19 cellular contexts compared by ENCODE assay signal in genomic region chr1:107830546-107830945, GRCh38.
DNase-seq lines count a peak whose midpoint lies in the region; ATAC-seq and TF ChIP-seq lines count a peak whose summit lies in the region.
"Had no signal": no experiment of that assay in that cellular context is flagged by ENCODE, and none has a peak within 500 bp of the region (broad histone marks: within the 10 kb centered on the region; RNA-seq: fewer than 3 reads in every experiment).

No MANE protein-coding gene starts in this region.

- no peak overlapping the region for H3K9ac ChIP-seq in BLaER1 treated with 17β-estradiol and CSF1 and Interleukin-3, amounts not matched to agents 10 nM and 100 nM

- peak overlapping the region; percentile 86 for H3K27ac Mint-ChIP-seq in central memory CD8-positive, alpha-beta T cell (ENCODE audit: low read depth)
- H3K27ac Mint-ChIP-seq in natural killer cell (peak overlapping the region; percentile 87 to 90), T-cell (peak overlapping the region in 1 of 2 donors; percentile 59)

- H3K4me1 ChIP-seq in BLaER1 treated with 17β-estradiol and CSF1 and Interleukin-3, amounts not matched to agents 10 nM and 100 nM = peaks cover 70 to 99% (median 88%) of the 10 kb centered on the region in 10 experiments

- intact Hi-C loops in natural killer cell (cut with micrococcal nuclease) = no loop called here

- peaks cover 0 to 22% (median 0%) of the 10 kb centered on the region in 11 experiments; a peak in 4 of 22 replicates for H4K20me1 ChIP-seq in BLaER1 treated with 17β-estradiol and CSF1 and Interleukin-3, amounts not matched to agents 10 nM and 100 nM

- peak overlapping the region; percentile 70 to 88 (median 79); a peak in 19 of 22 replicates for H3K4me2 ChIP-seq in BLaER1 treated with 17β-estradiol and CSF1 and Interleukin-3, amounts not matched to agents 10 nM and 100 nM

- ATAC-seq in central memory CD8-positive, alpha-beta T cell (replicated peaks; ENCODE audit: extremely low read depth, poor library complexity, severe bottlenecking) = no peak
- ATAC-seq in natural killer cell (no peak), T-cell (replicated peaks in 1 of 4) (no peak), GM19324 (IDR thresholded peaks at IDR 0.05; ENCODE audit: low FRiP score, unreplicated experiment) (no peak), HG03095 (IDR thresholded peaks at IDR 0.05; ENCODE audit: unreplicated experiment) (no peak)
- ATAC-seq: K562 had no signal

- peaks cover 7% of the 10 kb centered on the region for H3K36me3 Mint-ChIP-seq in central memory CD8-positive, alpha-beta T cell (ENCODE audit: insufficient read depth)
- H3K36me3 Mint-ChIP-seq in natural killer cell = no peaks in the 10 kb centered on the region
- no peaks in the 10 kb centered on the region for H3K36me3 Mint-ChIP-seq in T-cell
- H3K36me3 Mint-ChIP-seq: CD4-positive, alpha-beta memory T cell had no signal

- peaks cover 73% of the 10 kb centered on the region for H3K4me1 Mint-ChIP-seq in central memory CD8-positive, alpha-beta T cell
- peaks cover 88 to 93% of the 10 kb centered on the region in 2 donors for H3K4me1 Mint-ChIP-seq in natural killer cell
- peaks cover 49 to 66% (median 50%) of the 10 kb centered on the region in 3 donors for H3K4me1 Mint-ChIP-seq in T-cell

- POLR2A ChIA-PET in T-cell (lab: Charles Lee) = interaction anchor here in 1 of 2 donors (0.7 kb wide), 1 partner anchor 8 kb away, joined by 5 read pairs; no protein-coding TSS in a partner anchor

- TF ChIP-seq CTCF in natural killer cell (IDR thresholded peaks at IDR 0.05) = no peak

- peak; percentile 37 for DNase-seq in ELF-1 (ENCODE audit: low read depth, low spot score)
- DNase-seq in central memory CD8-positive, alpha-beta T cell (ENCODE audit: low spot score in 2 of 2) = no peak
- DNase-seq in natural killer cell = no peak
- DNase-seq in T-cell = no peak
- DNase-seq in AG20443 (ENCODE audit: low spot score) = no peak
- DNase-seq: AML-193; CD4-positive, alpha-beta memory T cell; DMS79; GOT3; NCI-H1417 treated with DMSO at 0.1 percent for 48 hours; NCI-H1930; NCI-H526 treated with DMSO at 0.1 percent for 48 hours; NK-92 treated with Interleukin-12 subunit alpha and Interleukin-12 subunit beta, amount 100 ng/mL, for 24 hours; OCI-M1; SHP77 treated with DMSO at 0.1 percent for 48 hours had no signal

- H3K36me3 ChIP-seq in BLaER1 treated with 17β-estradiol and CSF1 and Interleukin-3, amounts not matched to agents 10 nM and 100 nM = peaks cover 0 to 18% (median 0%) of the 10 kb centered on the region in 11 experiments; a peak in 5 of 22 replicates

- no peaks in the 10 kb centered on the region for H3K27me3 ChIP-seq in BLaER1 treated with 17β-estradiol and CSF1 and Interleukin-3, amounts not matched to agents 10 nM and 100 nM

- peaks cover 0 to 27% (median 9%) of the 10 kb centered on the region in 11 experiments; a peak in 12 of 22 replicates for H3K9me3 ChIP-seq in BLaER1 treated with 17β-estradiol and CSF1 and Interleukin-3, amounts not matched to agents 10 nM and 100 nM (replicated peaks in 1 of 11)

- no peak overlapping the region for H3K4me3 ChIP-seq in BLaER1 treated with 17β-estradiol and CSF1 and Interleukin-3, amounts not matched to agents 10 nM and 100 nM
- H3K4me3 ChIP-seq: K562 had no signal

- H3K9me3 Mint-ChIP-seq in central memory CD8-positive, alpha-beta T cell = no peaks in the 10 kb centered on the region
- H3K9me3 Mint-ChIP-seq in natural killer cell (no peaks in the 10 kb centered on the region), T-cell (no peaks in the 10 kb centered on the region)

- peak overlapping the region in 6 of 11 experiments; percentile 55 to 70 (median 62); a peak in 11 of 22 replicates for H3K27ac ChIP-seq in BLaER1 treated with 17β-estradiol and CSF1 and Interleukin-3, amounts not matched to agents 10 nM and 100 nM

- no peak overlapping the region for H3K4me3 Mint-ChIP-seq in central memory CD8-positive, alpha-beta T cell
- H3K4me3 Mint-ChIP-seq in natural killer cell = peak overlapping the region; percentile 51
- no peak overlapping the region for H3K4me3 Mint-ChIP-seq in T-cell

- H3K27me3 Mint-ChIP-seq in central memory CD8-positive, alpha-beta T cell = no peaks in the 10 kb centered on the region
- H3K27me3 Mint-ChIP-seq in natural killer cell (ENCODE audit: low read depth in 2 of 2) (no peaks in the 10 kb centered on the region), T-cell (no peaks in the 10 kb centered on the region)
- H3K27me3 Mint-ChIP-seq: CD4-positive, alpha-beta memory T cell had no signal

- CTCF ChIA-PET in T-cell (lab: Charles Lee) = interaction anchor here in 1 of 2 donors (0.7 to 1.5 kb wide), 2 partner anchors 48 to 302 kb away, joined by 3 to 4 read pairs; no protein-coding TSS in a partner anchor
